In genomic region chr16:75110637-75111513, GRCh38 we compare ENCODE assay signal across 9 cellular contexts. TPM values are rescaled to one million over a fixed set of nuclear protein-coding genes. Genes with fewer than 3 reads are reported as not detected.
A peak's percentile ranks its signal among the peaks of the same experiment; 100 is the strongest.
DNase-seq lines count a peak whose midpoint lies in the region; ATAC-seq and TF ChIP-seq lines count a peak whose summit lies in the region.
"Had no signal": no experiment of that assay in that cellular context is flagged by ENCODE, and none has a peak within 500 bp of the region (broad histone marks: within the 10 kb centered on the region; RNA-seq: fewer than 3 reads in every experiment).

No MANE protein-coding gene starts in this region.

- intact Hi-C loops in lower leg skin (cut with DNase I; ENCODE audit: low total_unique reads): loop anchor here (2.0 to 10.0 kb wide), 2 partner anchors 112 to 296 kb away; partner anchors contain the start of gene ZNRF1

- no peak for TF ChIP-seq POLR2A in lower leg skin (IDR thresholded peaks at IDR 0.05)

- H3K27me3 ChIP-seq in BE2C: no peaks in the 10 kb centered on the region

- DNase-seq in BE2C (peak; percentile 88), GM19240 (ENCODE audit: insufficient read length, low spot score) (peak; percentile 95), NCI-H524 treated with DMSO at 0.1 percent for 48 hours (lab: John Stamatoyannopoulos, UW) (peak; percentile 56), dermis blood vessel endothelial cell (peak; percentile 95), lower leg skin (ENCODE audit: low spot score in 2 of 2) (peak; percentile 89 to 98)
- peak; percentile 80 for DNase-seq in activated CD4-positive, alpha-beta T cell treated with anti-CD3 and anti-CD28 coated beads, Interleukin-2, amount 50 U/mL, for 1 hour
- peak; percentile 68 to 76 for DNase-seq in stimulated activated CD4-positive, alpha-beta T cell treated with anti-CD3 and anti-CD28 coated beads, Interleukin-4, amount 100 ng/mL, for 4 hours

- H3K4me1 ChIP-seq in BE2C: peaks cover 34% of the 10 kb centered on the region

- ATAC-seq in HG03439 (IDR thresholded peaks at IDR 0.05; ENCODE audit: unreplicated experiment): peak; percentile 82

- no peaks in the 10 kb centered on the region for H3K36me3 ChIP-seq in BE2C

- WGBS in lower leg skin, 2 donors: 6 to 7% methylated on average over 25 of the region's 28 CpGs

- H3K9me3 ChIP-seq in BE2C: no peaks in the 10 kb centered on the region

- TF ChIP-seq CTCF in BE2C (IDR thresholded peaks at IDR 0.05; ENCODE audit: low read depth, low read length): peak; percentile 83
- peak in 1 of 3 donors; percentile 64 for TF ChIP-seq CTCF in lower leg skin (IDR thresholded peaks at IDR 0.05)

- peak overlapping the region; percentile 60 for H3K4me3 ChIP-seq in BE2C (ENCODE audit: low read depth, low read length)
- H3K4me3 ChIP-seq in lower leg skin (ENCODE audit: low read depth, poor library complexity, severe bottlenecking): no peak overlapping the region
- H3K4me3 ChIP-seq: SK-N-MC had no signal

RNA-seq across cellular contexts. Expression of gene LDHD, which starts 5.7 kb away (rescaled TPM):
- polyA plus RNA-seq in BE2C (2012; ENCODE audit: insufficient read depth, insufficient read length, low read depth): 0.22 TPM
- total RNA-seq in dermis blood vessel endothelial cell (1.7 and 2.1 TPM in 2 replicates), lower leg skin (10 to 100 TPM in 2 of 4 donors, 1 to 10 TPM in 2; 5.9 to 21.9 (median 8.9) TPM)

RNA-seq across cellular contexts. Expression of gene ZFP1, which starts 37.4 kb away (rescaled TPM):
- polyA plus RNA-seq in BE2C (2012; ENCODE audit: insufficient read depth, insufficient read length, low read depth): 34.8 TPM
- total RNA-seq in dermis blood vessel endothelial cell: 15.5 and 17.8 TPM in 2 replicates
- total RNA-seq in lower leg skin: 1 to 10 TPM; 4.8 to 8.7 (median 6.5) TPM
